In genomic region chr20:62723351-62723750, GRCh38 we compare ENCODE assay signal across 18 cellular contexts. TPM values are rescaled to one million over a fixed set of nuclear protein-coding genes. Genes with fewer than 3 reads are reported as not detected.
A peak's percentile ranks its signal among the peaks of the same experiment; 100 is the strongest.
DNase-seq lines count a peak whose midpoint lies in the region; ATAC-seq and TF ChIP-seq lines count a peak whose summit lies in the region.
"Had no signal": no experiment of that assay in that cellular context is flagged by ENCODE, and none has a peak within 500 bp of the region (broad histone marks: within the 10 kb centered on the region; RNA-seq: fewer than 3 reads in every experiment).

No MANE protein-coding gene starts in this region.

- no peaks in the 10 kb centered on the region for H3K4me1 ChIP-seq in RWPE2 (ENCODE audit: insufficient read depth, poor library complexity, severe bottlenecking)
- no peaks in the 10 kb centered on the region for H3K4me1 ChIP-seq in left ventricle myocardium inferior
- H3K4me1 ChIP-seq in spleen, result peaks cover 0 to 19% (median 0%) of the 10 kb centered on the region in 6 donors
- H3K4me1 ChIP-seq in GM23338 (ENCODE audit: insufficient read depth), result no peaks in the 10 kb centered on the region
- H3K4me1 ChIP-seq in testis, result no peaks in the 10 kb centered on the region
- H3K4me1 ChIP-seq: suprapubic skin had no signal

- ATAC-seq in RWPE2 (ENCODE audit: low read depth) (peak; percentile 30), GM23338 (no peak)
- ATAC-seq: activated CD8-positive, alpha-beta T cell treated with anti-CD3 and anti-CD28 coated beads for 36 hours had no signal

- H3K4me2 ChIP-seq in GM23338, result no peak overlapping the region
- H3K4me2 ChIP-seq: PC-9 had no signal

- no peaks in the 10 kb centered on the region for H3K79me2 ChIP-seq in GM23338 (replicated peaks; ENCODE audit: insufficient read depth)

- H3K27me3 Mint-ChIP-seq in GM23338 (ENCODE audit: insufficient read depth, low read depth, poor library complexity), result peaks cover 5% of the 10 kb centered on the region

- H2AFZ ChIP-seq in GM23338, result no peak overlapping the region
- H2AFZ ChIP-seq: PC-9 had no signal

- peaks cover 15% of the 10 kb centered on the region for H3K9me3 ChIP-seq in RWPE2 (ENCODE audit: severe bottlenecking)
- H3K9me3 ChIP-seq in left ventricle myocardium inferior (replicated peaks), result peaks cover 25% of the 10 kb centered on the region
- H3K9me3 ChIP-seq in spleen, result peaks cover 0 to 33% (median 29%) of the 10 kb centered on the region in 8 donors
- H3K9me3 ChIP-seq in testis, result no peaks in the 10 kb centered on the region
- H3K9me3 ChIP-seq: neutrophil, suprapubic skin had no signal

- H3K36me3 Mint-ChIP-seq in GM23338 (ENCODE audit: low read depth), result peaks cover 3% of the 10 kb centered on the region; the same call in 2 of the 3 replicates

- H4K20me1 ChIP-seq in GM23338 (replicated peaks; ENCODE audit: insufficient read depth), result no peaks in the 10 kb centered on the region

- H3K9me3 Mint-ChIP-seq in GM23338, result peaks cover 27% of the 10 kb centered on the region

- H3K36me3 ChIP-seq in RWPE2 (ENCODE audit: low read depth) (peaks cover 5% of the 10 kb centered on the region), left ventricle myocardium inferior (no peaks in the 10 kb centered on the region), spleen (no peaks in the 10 kb centered on the region), GM23338 (ENCODE audit: insufficient read depth) (0 out of 2 replicates have a peak, but pooled peaks cover 3% of the 10 kb centered on the region), testis (ENCODE audit: low read depth, missing control alignments) (no peaks in the 10 kb centered on the region)
- H3K36me3 ChIP-seq: neutrophil, suprapubic skin had no signal

- TF ChIP-seq CTCF in RWPE2 (IDR thresholded peaks at IDR 0.05; ENCODE audit: poor library complexity, severe bottlenecking), result no peak
- TF ChIP-seq CTCF in left ventricle myocardium inferior (IDR thresholded peaks at IDR 0.05; ENCODE audit: borderline replicate concordance), result no peak
- TF ChIP-seq CTCF in spleen (IDR thresholded peaks at IDR 0.05 in 8 of 11, conservative IDR thresholded peaks at IDR 0.05 in 3 of 11), result no peak
- no peak for TF ChIP-seq CTCF in GM23338 (conservative IDR thresholded peaks at IDR 0.05; ENCODE audit: low read depth in 2 of 2)
- no peak for TF ChIP-seq CTCF in testis (IDR thresholded peaks at IDR 0.05)

- no peaks in the 10 kb centered on the region for H3F3A ChIP-seq in GM23338 (replicated peaks; ENCODE audit: low read depth)

- H3K9me2 ChIP-seq in GM23338 (ENCODE audit: insufficient read depth), result no peaks in the 10 kb centered on the region

- no peak overlapping the region for H3K4me3 Mint-ChIP-seq in GM23338
- H3K4me3 Mint-ChIP-seq: activated CD8-positive, alpha-beta T cell treated with anti-CD3 and anti-CD28 coated beads for 36 hours; CD8-positive, alpha-beta memory T cell had no signal

- TF ChIP-seq POLR2A in spleen (IDR thresholded peaks at IDR 0.05) (no peak), testis (IDR thresholded peaks at IDR 0.05) (no peak)

- H3K4me3 ChIP-seq in RWPE2 (ENCODE audit: severe bottlenecking), result no peak overlapping the region
- no peak overlapping the region for H3K4me3 ChIP-seq in left ventricle myocardium inferior
- no peak overlapping the region for H3K4me3 ChIP-seq in spleen
- no peak overlapping the region for H3K4me3 ChIP-seq in GM23338
- H3K4me3 ChIP-seq in testis, result no peak overlapping the region
- H3K4me3 ChIP-seq: lung, PC-9, suprapubic skin had no signal

- peak; percentile 42 for DNase-seq in DMS 273 (lab: John Stamatoyannopoulos, UW; ENCODE audit: unreplicated experiment)
- no peak for DNase-seq in DMS 273 treated with DMSO at 0.1 percent for 48 hours (lab: John Stamatoyannopoulos, UW)
- no peak for DNase-seq in RWPE2 (ENCODE audit: low spot score)
- DNase-seq in left ventricle myocardium inferior, result peak; percentile 14
- peak; percentile 41 for DNase-seq in spleen
- DNase-seq in amniotic stem cell (lab: John Stamatoyannopoulos, UW), result no peak
- no peak for DNase-seq in GM23338 (ENCODE audit: low spot score)
- DNase-seq in testis, result no peak
- DNase-seq: activated CD8-positive, alpha-beta T cell treated with anti-CD3 and anti-CD28 coated beads for 36 hours; activated gamma-delta T cell treated with Interleukin-2 at 50 U/mL for 16 hours; hypothalamus; NCI-H446 treated with DMSO at 0.1 percent for 48 hours had no signal

- H3K27ac ChIP-seq in RWPE2 (ENCODE audit: poor library complexity, severe bottlenecking) (no peak overlapping the region), left ventricle myocardium inferior (replicated peaks) (no peak overlapping the region), spleen (no peak overlapping the region), GM23338 (ENCODE audit: low read depth) (no peak overlapping the region), testis (no peak overlapping the region)
- H3K27ac ChIP-seq: 22Rv1, neutrophil, PC-9, suprapubic skin had no signal

- H3K4me1 Mint-ChIP-seq in GM23338, result no peaks in the 10 kb centered on the region

- intact Hi-C loops in left ventricle myocardium inferior (cut with micrococcal nuclease) (no loop called here), spleen (cut with DNase I; ENCODE audit: low total_unique reads) (no loop called here), testis (cut with DNase I; ENCODE audit: low total_unique reads) (no loop called here)

- H3K27ac Mint-ChIP-seq in GM23338, result no peak overlapping the region
- H3K27ac Mint-ChIP-seq: activated CD8-positive, alpha-beta T cell treated with anti-CD3 and anti-CD28 coated beads for 36 hours; CD8-positive, alpha-beta memory T cell had no signal

- H3K27me3 ChIP-seq in RWPE2 (ENCODE audit: insufficient read depth, poor library complexity, severe bottlenecking) (no peaks in the 10 kb centered on the region), left ventricle myocardium inferior (ENCODE audit: low read depth) (peaks cover 92% of the 10 kb centered on the region), spleen (replicated peaks in 1 of 7) (peaks cover 0 to 61% (median 16%) of the 10 kb centered on the region in 7 donors), GM23338 (ENCODE audit: insufficient read depth) (no peaks in the 10 kb centered on the region), testis (no peaks in the 10 kb centered on the region)
- H3K27me3 ChIP-seq: neutrophil had no signal

- WGBS in spleen, 5 donors, result 39 to 85% (median 63%) methylated on average over 9 to 13 of the region's 13 CpGs
- WGBS in testis, 2 donors, result 23 to 40% methylated on average over 4 to 12 of the region's 13 CpGs

RNA-seq across cellular contexts. Expression of gene NTSR1, which starts 14.7 kb away (rescaled TPM):
- total RNA-seq in left ventricle myocardium inferior (not detected), spleen (1 to 10 TPM in 3 of 7 donors, under 1 TPM in 4; 0.51 to 5.7 (median 0.92) TPM), testis (1 to 10 TPM in 1 of 2 donors, under 1 TPM in 1; 0.81 to 1.3 TPM)
- polyA plus RNA-seq in spleen (under 1 TPM; 0.14 to 0.30 (median 0.26) TPM), GM23338 (2016; fragmentation: Nextera tagmentation; extraction: Ambion mirVana) (0.15 and 0.52 TPM in 2 replicates), testis (ENCODE audit: insufficient read depth, low read depth, low replicate concordance) (0.41 TPM)
- 1.4 and 1.7 TPM in 2 replicates for total RNA-seq in GM23338 (2014; rRNA removed; shearing (Covaris generic))
- total RNA-seq: activated CD8-positive, alpha-beta T cell treated with anti-CD3 and anti-CD28 coated beads for 36 hours; CD8-positive, alpha-beta memory T cell had no signal
- polyA plus RNA-seq: CD8-positive, alpha-beta memory T cell had no signal

Comparison
In these comparisons a context has a peak if more than half of its experiments do, and no peak if none do; other contexts are left out.
1. DNase-seq: peak in DMS 273 (single experiment), left ventricle myocardium inferior (single experiment) and spleen (single experiment); none in DMS 273 treated with DMSO at 0.1 percent for 48 hours (single experiment), RWPE2 (single experiment), amniotic stem cell (single experiment), GM23338 (single experiment) and testis (single experiment).